8 cellular contexts compared by ENCODE assay signal in genomic region chr1:62070384-62071011, GRCh38.
DNase-seq lines count a peak whose midpoint lies in the region; ATAC-seq and TF ChIP-seq lines count a peak whose summit lies in the region.

No MANE protein-coding gene starts in this region.

- H3K4me3 ChIP-seq in OCI-LY7 (ENCODE audit: low read depth, low read length, poor library complexity, severe bottlenecking) (no peak overlapping the region), epithelial cell of esophagus (ENCODE audit: low read length) (no peak overlapping the region), coronary artery (no peak overlapping the region)

- H4K20me1 ChIP-seq in OCI-LY7 (ENCODE audit: insufficient read depth, low read length): no peaks in the 10 kb centered on the region

- no peak for ATAC-seq in activated naive CD8-positive, alpha-beta T cell treated with anti-CD3 and anti-CD28 coated beads, Interleukin-2, amount 50 U/mL, for 24 hours
- no peak for ATAC-seq in HG02571 (IDR thresholded peaks at IDR 0.05; ENCODE audit: unreplicated experiment)

- H2AFZ ChIP-seq in OCI-LY7 (ENCODE audit: low read length): no peak overlapping the region

- intact Hi-C loops in OCI-LY7 (cut with micrococcal nuclease; ENCODE audit: unreplicated experiment): no loop called here

- H3K9me3 ChIP-seq in OCI-LY7 (ENCODE audit: low read length): no peaks in the 10 kb centered on the region

- no peaks in the 10 kb centered on the region for H3K79me2 ChIP-seq in OCI-LY7 (ENCODE audit: insufficient read depth, low read depth, low read length)

- no peak overlapping the region for H3K4me2 ChIP-seq in OCI-LY7 (ENCODE audit: low read length)

- H3K27ac Mint-ChIP-seq in activated naive CD8-positive, alpha-beta T cell treated with anti-CD3 and anti-CD28 coated beads, Interleukin-2, amount 50 U/mL, for 24 hours: no peak overlapping the region
- no peak overlapping the region for H3K27ac Mint-ChIP-seq in activated naive CD8-positive, alpha-beta T cell treated with anti-CD3 and anti-CD28 coated beads for 36 hours

- BruUV-seq in OCI-LY7 (replicated peaks; lab: Mats Ljungman, UMichigan): no TSS peak

- H3K9me3 Mint-ChIP-seq in activated naive CD8-positive, alpha-beta T cell treated with anti-CD3 and anti-CD28 coated beads, Interleukin-2, amount 50 U/mL, for 24 hours: no peaks in the 10 kb centered on the region
- no peaks in the 10 kb centered on the region for H3K9me3 Mint-ChIP-seq in activated naive CD8-positive, alpha-beta T cell treated with anti-CD3 and anti-CD28 coated beads for 36 hours

- no peaks in the 10 kb centered on the region for H3K36me3 ChIP-seq in OCI-LY7 (ENCODE audit: insufficient read depth, low read length)

- H3K27ac ChIP-seq in OCI-LY7 (ENCODE audit: low read depth, low read length, poor library complexity, severe bottlenecking) (no peak overlapping the region), coronary artery (no peak overlapping the region)

- H3K9me2 ChIP-seq in OCI-LY7 (ENCODE audit: insufficient read depth, low read length): no peaks in the 10 kb centered on the region

- POLR2A ChIA-PET in OCI-LY7 (lab: Charles Lee): no interaction called here

- H3K36me3 Mint-ChIP-seq in activated naive CD8-positive, alpha-beta T cell treated with anti-CD3 and anti-CD28 coated beads, Interleukin-2, amount 50 U/mL, for 24 hours (ENCODE audit: low read depth): peaks cover 6% of the 10 kb centered on the region
- H3K36me3 Mint-ChIP-seq in activated naive CD8-positive, alpha-beta T cell treated with anti-CD3 and anti-CD28 coated beads for 36 hours: peaks cover 13% of the 10 kb centered on the region

- no peaks in the 10 kb centered on the region for H3K4me1 Mint-ChIP-seq in activated naive CD8-positive, alpha-beta T cell treated with anti-CD3 and anti-CD28 coated beads, Interleukin-2, amount 50 U/mL, for 24 hours
- H3K4me1 Mint-ChIP-seq in activated naive CD8-positive, alpha-beta T cell treated with anti-CD3 and anti-CD28 coated beads for 36 hours: no peaks in the 10 kb centered on the region

- TF ChIP-seq CTCF in OCI-LY7 (conservative IDR thresholded peaks at IDR 0.05; ENCODE audit: low read length): peak; percentile 80
- TF ChIP-seq CTCF in epithelial cell of esophagus (IDR thresholded peaks at IDR 0.05; ENCODE audit: insufficient read depth, low read depth, low read length, missing control alignments): peak; percentile 39
- no peak for TF ChIP-seq CTCF in coronary artery (IDR thresholded peaks at IDR 0.05)

- no peaks in the 10 kb centered on the region for H3K27me3 Mint-ChIP-seq in activated naive CD8-positive, alpha-beta T cell treated with anti-CD3 and anti-CD28 coated beads, Interleukin-2, amount 50 U/mL, for 24 hours
- H3K27me3 Mint-ChIP-seq in activated naive CD8-positive, alpha-beta T cell treated with anti-CD3 and anti-CD28 coated beads for 36 hours: no peaks in the 10 kb centered on the region

- no peaks in the 10 kb centered on the region for H3K4me1 ChIP-seq in OCI-LY7 (ENCODE audit: insufficient read depth, low read length, poor library complexity, severe bottlenecking)

- H3K4me3 Mint-ChIP-seq in activated naive CD8-positive, alpha-beta T cell treated with anti-CD3 and anti-CD28 coated beads, Interleukin-2, amount 50 U/mL, for 24 hours: no peak overlapping the region
- no peak overlapping the region for H3K4me3 Mint-ChIP-seq in activated naive CD8-positive, alpha-beta T cell treated with anti-CD3 and anti-CD28 coated beads for 36 hours

- peak; percentile 4 for DNase-seq in activated naive CD8-positive, alpha-beta T cell treated with anti-CD3 and anti-CD28 coated beads, Interleukin-2, amount 50 U/mL, for 24 hours
- DNase-seq in activated naive CD8-positive, alpha-beta T cell treated with anti-CD3 and anti-CD28 coated beads for 36 hours: no peak
- no peak for DNase-seq in OCI-LY7 (ENCODE audit: low spot score)
- DNase-seq in epithelial cell of esophagus (ENCODE audit: low read depth): no peak
- DNase-seq in stromal cell of bone marrow (ENCODE audit: low read depth): peak; percentile 6
- DNase-seq in NCI-H2196 (lab: John Stamatoyannopoulos, UW; ENCODE audit: unreplicated experiment): no peak
- DNase-seq in coronary artery (ENCODE audit: low spot score): no peak

- CTCF ChIA-PET in OCI-LY7 (lab: Charles Lee; ENCODE audit: unreplicated experiment): no interaction called here

Comparison
In these comparisons a context has a peak if more than half of its experiments do, and no peak if none do; other contexts are left out.
1. DNase-seq: peak in activated naive CD8-positive, alpha-beta T cell treated with anti-CD3 and anti-CD28 coated beads, Interleukin-2, amount 50 U/mL, for 24 hours (single experiment) and stromal cell of bone marrow (single experiment); none in activated naive CD8-positive, alpha-beta T cell treated with anti-CD3 and anti-CD28 coated beads for 36 hours (single experiment), OCI-LY7 (single experiment), epithelial cell of esophagus (single experiment), NCI-H2196 (single experiment) and coronary artery (single experiment).